11 cellular contexts compared by ENCODE assay signal in the genomic region with DNA sequence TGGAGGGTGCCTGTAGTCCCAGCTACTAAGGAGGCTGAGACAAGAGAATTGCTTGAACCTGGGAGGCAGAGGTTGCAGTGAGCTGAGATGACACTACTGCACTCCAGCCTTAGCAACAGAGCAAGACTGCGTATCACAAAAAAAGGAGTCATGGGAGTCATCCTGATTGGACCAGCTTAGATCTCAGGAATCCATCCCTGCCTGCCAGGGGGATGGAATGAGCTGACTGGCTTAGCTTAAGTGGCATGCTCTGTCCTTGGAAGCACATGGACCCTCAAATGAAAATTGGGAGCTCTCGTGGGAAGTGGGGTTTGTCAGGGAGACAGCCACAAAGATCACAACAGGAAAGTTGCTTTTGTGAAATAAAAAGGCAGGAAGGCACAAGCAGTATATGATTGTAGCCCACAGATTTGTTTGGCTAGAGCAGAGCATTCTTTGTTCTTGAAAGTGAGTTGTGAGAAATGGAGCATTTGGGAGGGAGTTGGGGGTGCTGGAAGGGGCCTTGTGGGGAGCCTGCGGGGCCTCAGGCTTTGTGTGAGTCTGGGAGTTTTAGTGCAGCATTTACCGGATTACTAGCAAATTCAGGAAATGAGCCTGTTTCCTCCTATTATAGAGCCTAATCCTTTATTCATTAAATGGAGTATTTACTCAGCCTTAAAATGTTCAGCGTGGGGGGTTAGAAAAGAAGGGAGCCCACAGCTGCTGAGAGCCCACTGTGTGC. TPM values are rescaled to one million over a fixed set of nuclear protein-coding genes. Genes with fewer than 3 reads are reported as not detected.
A peak's percentile ranks its signal among the peaks of the same experiment; 100 is the strongest.
DNase-seq lines count a peak whose midpoint lies in the region; ATAC-seq and TF ChIP-seq lines count a peak whose summit lies in the region.
"Had no signal": no experiment of that assay in that cellular context is flagged by ENCODE, and none has a peak within 500 bp of the region (broad histone marks: within the 10 kb centered on the region; RNA-seq: fewer than 3 reads in every experiment).

No MANE protein-coding gene starts in this region.

- H3K27ac ChIP-seq in heart right ventricle (peak overlapping the region; percentile 45 to 88 (median 70)), spleen (peak overlapping the region in 6 of 8 donors; percentile 17 to 49 (median 38))
- H3K27ac ChIP-seq: testis had no signal

- no peak for TF ChIP-seq POLR2A in spleen (IDR thresholded peaks at IDR 0.05)

- DNase-seq in HT1080 (ENCODE audit: low read depth), result peak; percentile 18
- peak; percentile 40 for DNase-seq in amniotic stem cell (lab: John Stamatoyannopoulos, UW)
- DNase-seq in heart right ventricle, result no peak
- DNase-seq in spleen, result no peak
- DNase-seq in NCI-H774 (lab: John Stamatoyannopoulos, UW), result no peak
- DNase-seq in central memory CD4-positive, alpha-beta T cell, result no peak
- DNase-seq: NCI-H82, testis had no signal

- H3K9me3 ChIP-seq in heart right ventricle (no peaks in the 10 kb centered on the region), spleen (no peaks in the 10 kb centered on the region)
- H3K9me3 ChIP-seq: testis had no signal

- 50 to 60% methylated on average over 5 of the region's 5 CpGs for WGBS in heart right ventricle, 2 donors
- WGBS in spleen, 5 donors, result 48 to 58% (median 51%) methylated on average over 5 of the region's 5 CpGs

- no peak overlapping the region for H3K4me3 ChIP-seq in heart right ventricle
- no peak overlapping the region for H3K4me3 ChIP-seq in spleen
- H3K4me3 ChIP-seq: testis had no signal

- intact Hi-C loops in heart right ventricle (cut with DNase I) (loop anchor here in 1 of 10 donors (5.0 kb wide), 1 partner anchor 1142 kb away; no protein-coding TSS in a partner anchor), spleen (cut with DNase I; ENCODE audit: low total_unique reads) (no loop called here)

- no peaks in the 10 kb centered on the region for H3K27me3 ChIP-seq in heart right ventricle
- no peaks in the 10 kb centered on the region for H3K27me3 ChIP-seq in spleen (replicated peaks in 1 of 7)
- H3K27me3 ChIP-seq: testis had no signal

- ATAC-seq in heart right ventricle (peak; percentile 20 to 82 (median 55)), GM19328 (IDR thresholded peaks at IDR 0.05; ENCODE audit: unreplicated experiment) (no peak), HG02571 (IDR thresholded peaks at IDR 0.05; ENCODE audit: unreplicated experiment) (no peak)
- ATAC-seq: sciatic nerve had no signal

- H3K36me3 ChIP-seq in heart right ventricle, result peaks cover 0 to 63% (median 11%) of the 10 kb centered on the region in 9 donors
- peaks cover 0 to 77% (median 25%) of the 10 kb centered on the region in 6 donors for H3K36me3 ChIP-seq in spleen

- TF ChIP-seq CTCF in heart right ventricle (IDR thresholded peaks at IDR 0.05) (no peak), spleen (IDR thresholded peaks at IDR 0.05 in 8 of 11, conservative IDR thresholded peaks at IDR 0.05 in 3 of 11) (no peak)

- peaks cover 7 to 80% (median 50%) of the 10 kb centered on the region in 9 donors for H3K4me1 ChIP-seq in heart right ventricle
- H3K4me1 ChIP-seq in spleen, result peaks cover 9 to 56% (median 23%) of the 10 kb centered on the region in 6 donors
- H3K4me1 ChIP-seq: testis had no signal

RNA-seq across cellular contexts. Expression of gene DGLUCY, which starts 30.7 kb away (rescaled TPM):
- 24.9 and 26.4 TPM in 2 replicates for total RNA-seq in HT1080 (2014; rRNA removed; shearing (Covaris generic))
- 11.7 and 12.6 TPM in 2 replicates for polyA plus RNA-seq in HT1080 (2015; cell fraction: cytosol; rRNA removed)
- polyA plus RNA-seq in HT1080 (2015; cell fraction: nucleus; rRNA removed), result 47.3 and 58.1 TPM in 2 replicates
- total RNA-seq in heart right ventricle, result 100 to 1,000 TPM; 124 to 270 (median 208) TPM
- polyA plus RNA-seq in heart right ventricle, result 100 to 1,000 TPM in 1 of 2 donors, 10 to 100 TPM in 1; 43.5 to 184 TPM
- total RNA-seq in spleen, result 100 to 1,000 TPM in 5 of 7 donors, 10 to 100 TPM in 2; 83.2 to 134 (median 106) TPM
- polyA plus RNA-seq in spleen, result 10 to 100 TPM; 24.1 to 42.9 (median 35.0) TPM

Comparison
In these comparisons a context has a peak if more than half of its experiments do, and no peak if none do; other contexts are left out.
1. DNase-seq: peak in HT1080 (single experiment) and amniotic stem cell (single experiment); none in heart right ventricle (0 of 2), spleen (single experiment), NCI-H774 (single experiment) and central memory CD4-positive, alpha-beta T cell (single experiment).
2. ATAC-seq: peak in heart right ventricle (8 of 8); none in GM19328 (single experiment) and HG02571 (single experiment).